In genomic region chr22:18005201-18005926, GRCh38 we compare ENCODE assay signal across 16 cellular contexts. TPM values are rescaled to one million over a fixed set of nuclear protein-coding genes. Genes with fewer than 3 reads are reported as not detected.
A peak's percentile ranks its signal among the peaks of the same experiment; 100 is the strongest.
DNase-seq lines count a peak whose midpoint lies in the region; ATAC-seq, FAIRE-seq and TF ChIP-seq lines count a peak whose summit lies in the region.
"Had no signal": no experiment of that assay in that cellular context is flagged by ENCODE, and none has a peak within 500 bp of the region (broad histone marks: within the 10 kb centered on the region; RNA-seq: fewer than 3 reads in every experiment).

No MANE protein-coding gene starts in this region.

- H3K27me3 Mint-ChIP-seq in activated B cell treated with CpG ODN at 0.5 μM for 24 hours, result no peaks in the 10 kb centered on the region
- H3K27me3 Mint-ChIP-seq in stimulated activated memory B cell treated with anti-CD40 and anti-IgM and Interleukin-4, amounts not matched to agents 10 μg/mL and 1 μg/mL and 100 μg/mL, for 72 hours, result no peaks in the 10 kb centered on the region
- peaks cover 7% of the 10 kb centered on the region for H3K27me3 Mint-ChIP-seq in activated naive CD4-positive, alpha-beta T cell treated with anti-CD3 and anti-CD28 coated beads for 36 hours (ENCODE audit: low read depth)

- H3K4me3 Mint-ChIP-seq in activated B cell treated with CpG ODN at 0.5 μM for 24 hours, result peak overlapping the region; percentile 63
- H3K4me3 Mint-ChIP-seq in stimulated activated memory B cell treated with anti-CD40 and anti-IgM and Interleukin-4, amounts not matched to agents 10 μg/mL and 1 μg/mL and 100 μg/mL, for 72 hours, result peak overlapping the region; percentile 7
- H3K4me3 Mint-ChIP-seq in activated naive CD4-positive, alpha-beta T cell treated with anti-CD3 and anti-CD28 coated beads for 36 hours, result no peak overlapping the region
- H3K4me3 Mint-ChIP-seq: natural killer cell treated with Interleukin-12 subunit alpha and Interleukin-12 subunit beta and Interleukin-15 and Interleukin-18, amount 100 ng/mL, for 72 hours had no signal

- TF ChIP-seq POLR2A in GM12892 (IDR thresholded peaks at IDR 0.05; ENCODE audit: low read depth, low read length), result no peak

- FAIRE-seq in GM12892 (lab: Jason Lieb, UNC), result peak; percentile 50
- FAIRE-seq: GM18507, TTC549 had no signal

- H3K36me3 Mint-ChIP-seq in activated B cell treated with CpG ODN at 0.5 μM for 24 hours (ENCODE audit: low read depth), result peaks cover 3% of the 10 kb centered on the region
- no peaks in the 10 kb centered on the region for H3K36me3 Mint-ChIP-seq in stimulated activated memory B cell treated with anti-CD40 and anti-IgM and Interleukin-4, amounts not matched to agents 10 μg/mL and 1 μg/mL and 100 μg/mL, for 72 hours
- no peaks in the 10 kb centered on the region for H3K36me3 Mint-ChIP-seq in activated naive CD4-positive, alpha-beta T cell treated with anti-CD3 and anti-CD28 coated beads for 36 hours (ENCODE audit: low read depth)
- H3K36me3 Mint-ChIP-seq: natural killer cell treated with Interleukin-12 subunit alpha and Interleukin-12 subunit beta and Interleukin-15 and Interleukin-18, amount 100 ng/mL, for 72 hours had no signal

- POLR2A ChIA-PET in activated B cell treated with CpG ODN at 0.5 μM for 24 hours (lab: Charles Lee), result interaction anchor here (0.6 to 7.4 kb wide), 14 partner anchors 9 to 366 kb away, joined by 3 to 66 read pairs (median 6); partner anchors contain the start of gene PEX26

- peak; percentile 25 for ATAC-seq in activated B cell treated with CpG ODN at 0.5 μM for 24 hours (ENCODE audit: low read depth)
- ATAC-seq in stimulated activated memory B cell treated with anti-CD40 and anti-IgM and Interleukin-4, amounts not matched to agents 10 μg/mL and 1 μg/mL and 100 μg/mL, for 72 hours, result peak; percentile 28
- ATAC-seq in HG02610 (IDR thresholded peaks at IDR 0.05; ENCODE audit: unreplicated experiment), result no peak
- ATAC-seq: natural killer cell treated with Interleukin-12 subunit alpha and Interleukin-12 subunit beta and Interleukin-15 and Interleukin-18, amount 100 ng/mL, for 72 hours had no signal

- H3K27ac Mint-ChIP-seq in activated B cell treated with CpG ODN at 0.5 μM for 24 hours, result peak overlapping the region; percentile 91
- H3K27ac Mint-ChIP-seq in stimulated activated memory B cell treated with anti-CD40 and anti-IgM and Interleukin-4, amounts not matched to agents 10 μg/mL and 1 μg/mL and 100 μg/mL, for 72 hours, result peak overlapping the region; percentile 97
- H3K27ac Mint-ChIP-seq in activated naive CD4-positive, alpha-beta T cell treated with anti-CD3 and anti-CD28 coated beads for 36 hours, result no peak overlapping the region
- H3K27ac Mint-ChIP-seq: natural killer cell treated with Interleukin-12 subunit alpha and Interleukin-12 subunit beta and Interleukin-15 and Interleukin-18, amount 100 ng/mL, for 72 hours had no signal

- CTCF ChIA-PET in activated B cell treated with CpG ODN at 0.5 μM for 24 hours (lab: Charles Lee), result interaction anchor here (0.6 to 1.0 kb wide), 3 partner anchors 18 to 71 kb away, joined by 3 to 4 read pairs (median 3); partner anchors contain the start of gene MICAL3
- CTCF ChIA-PET in activated naive CD4-positive, alpha-beta T cell treated with anti-CD3 and anti-CD28 coated beads for 36 hours (lab: Charles Lee), result interaction anchor here (1.0 to 2.6 kb wide), 3 partner anchors 18 to 176 kb away, joined by 3 to 10 read pairs (median 5); partner anchors contain the start of gene MICAL3

- peaks cover 73% of the 10 kb centered on the region for H3K4me1 Mint-ChIP-seq in activated B cell treated with CpG ODN at 0.5 μM for 24 hours
- peaks cover 60% of the 10 kb centered on the region for H3K4me1 Mint-ChIP-seq in stimulated activated memory B cell treated with anti-CD40 and anti-IgM and Interleukin-4, amounts not matched to agents 10 μg/mL and 1 μg/mL and 100 μg/mL, for 72 hours
- H3K4me1 Mint-ChIP-seq in activated naive CD4-positive, alpha-beta T cell treated with anti-CD3 and anti-CD28 coated beads for 36 hours (ENCODE audit: low read depth), result peaks cover 8% of the 10 kb centered on the region

- no peak for DNase-seq in GM12892 (ENCODE audit: insufficient read length)
- DNase-seq in activated B cell treated with CpG ODN at 0.5 μM for 24 hours, result no peak
- peak; percentile 65 for DNase-seq in kidney tubule cell (ENCODE audit: low spot score)
- no peak for DNase-seq in activated naive CD4-positive, alpha-beta T cell treated with anti-CD3 and anti-CD28 coated beads for 36 hours
- DNase-seq in iPS-NIHi11 (ENCODE audit: low spot score), result no peak
- no peak for DNase-seq in NCI-H524 (lab: John Stamatoyannopoulos, UW)
- DNase-seq: activated T-cell treated with anti-CD3 and anti-CD28 coated beads, Interleukin-2, amount 50 U/mL, for 48 hours; HCEC 1CT; NCI-H2029; NCI-H69; PC-9 had no signal

- H3K9me3 Mint-ChIP-seq in activated B cell treated with CpG ODN at 0.5 μM for 24 hours, result no peaks in the 10 kb centered on the region
- no peaks in the 10 kb centered on the region for H3K9me3 Mint-ChIP-seq in stimulated activated memory B cell treated with anti-CD40 and anti-IgM and Interleukin-4, amounts not matched to agents 10 μg/mL and 1 μg/mL and 100 μg/mL, for 72 hours
- no peaks in the 10 kb centered on the region for H3K9me3 Mint-ChIP-seq in activated naive CD4-positive, alpha-beta T cell treated with anti-CD3 and anti-CD28 coated beads for 36 hours
- H3K9me3 Mint-ChIP-seq: natural killer cell treated with Interleukin-12 subunit alpha and Interleukin-12 subunit beta and Interleukin-15 and Interleukin-18, amount 100 ng/mL, for 72 hours had no signal

- intact Hi-C loops in activated B cell treated with CpG ODN at 0.5 μM for 24 hours (cut with micrococcal nuclease), result no loop called here
- intact Hi-C loops in activated naive CD4-positive, alpha-beta T cell treated with anti-CD3 and anti-CD28 coated beads for 36 hours (cut with micrococcal nuclease), result loop anchor here (10.0 kb wide), 1 partner anchor 921 kb away; the partner anchor contains the start of gene IL17RA

- no peak for TF ChIP-seq CTCF in activated B cell treated with CpG ODN at 0.5 μM for 24 hours (IDR thresholded peaks at IDR 0.05)

RNA-seq across cellular contexts. Expression of gene MICAL3, which starts 19.0 kb away (rescaled TPM):
- polyA plus RNA-seq in GM12892 (2012; ENCODE audit: missing spikeins), result 17.4 TPM
- 232 and 257 TPM in 2 replicates for total RNA-seq in activated B cell treated with CpG ODN at 0.5 μM for 24 hours
- 10 to 100 TPM; 21.0 to 25.8 TPM for total RNA-seq in activated naive CD4-positive, alpha-beta T cell treated with anti-CD3 and anti-CD28 coated beads for 36 hours
